ENCODE assay signal across 8 cellular contexts in genomic region chr6:113971786-113972185, GRCh38. TPM values are rescaled to one million over a fixed set of nuclear protein-coding genes. Genes with fewer than 3 reads are reported as not detected.
DNase-seq lines count a peak whose midpoint lies in the region; ATAC-seq, FAIRE-seq and TF ChIP-seq lines count a peak whose summit lies in the region.

No MANE protein-coding gene starts in this region.

- H3K27me3 ChIP-seq in Panc1 (ENCODE audit: control insufficient read depth, insufficient read depth, low read length) = no peaks in the 10 kb centered on the region
- no peaks in the 10 kb centered on the region for H3K27me3 ChIP-seq in prostate gland (replicated peaks; ENCODE audit: insufficient read depth)

- H3K27me3 Mint-ChIP-seq in activated T-cell treated with anti-CD3 and anti-CD28 coated beads, Interleukin-2, amount 50 U/mL, for 4 hours (ENCODE audit: low read depth) = no peaks in the 10 kb centered on the region

- peaks cover 34% of the 10 kb centered on the region for H3K4me1 Mint-ChIP-seq in activated T-cell treated with anti-CD3 and anti-CD28 coated beads, Interleukin-2, amount 50 U/mL, for 4 hours (ENCODE audit: low read depth)

- intact Hi-C loops in Panc1 (cut with micrococcal nuclease; ENCODE audit: unreplicated experiment) = no loop called here
- intact Hi-C loops in prostate gland (cut with DNase I) = no loop called here

- in situ Hi-C loops in Panc1 (cut with HindIII; ENCODE audit: low pct_unique_long_range_greater_than_20kb, low sequenced_read_pairs) = no loop called here

- no peak for DNase-seq in activated T-cell treated with anti-CD3 and anti-CD28 coated beads, Interleukin-2, amount 50 U/mL, for 4 hours
- no peak for DNase-seq in activated T-cell treated with anti-CD3 and anti-CD28 coated beads, Interleukin-2, amount 50 U/mL, for 1 hour
- DNase-seq in Panc1 (ENCODE audit: low read depth, low spot score) (no peak), epithelial cell of proximal tubule (ENCODE audit: low read depth) (no peak), prostate gland (ENCODE audit: low spot score) (no peak), AG20443 (ENCODE audit: low spot score) (no peak), hypothalamus (lab: John Stamatoyannopoulos, UW) (no peak), D721Med (ENCODE audit: insufficient read length, low spot score) (no peak)

- WGBS in prostate gland = 60% methylated on average over 2 of the region's 2 CpGs

- H3K4me1 ChIP-seq in Panc1 (ENCODE audit: control insufficient read depth, insufficient read depth, low read length) (peaks cover 22% of the 10 kb centered on the region), prostate gland (replicated peaks) (no peaks in the 10 kb centered on the region)

- H3K4me3 ChIP-seq in Panc1 (ENCODE audit: low read depth in 2 of 2, low read length in 2 of 2) (peak overlapping the region; percentile 85 to 89), epithelial cell of proximal tubule (ENCODE audit: low read depth, low read length) (peak overlapping the region; percentile 76), prostate gland (peak overlapping the region; percentile 82 to 94)

- no peaks in the 10 kb centered on the region for H3K9me3 Mint-ChIP-seq in activated T-cell treated with anti-CD3 and anti-CD28 coated beads, Interleukin-2, amount 50 U/mL, for 4 hours

- H3K9me3 ChIP-seq in Panc1 (ENCODE audit: control insufficient read depth, insufficient read depth, low read depth, low read length) (no peaks in the 10 kb centered on the region), prostate gland (no peaks in the 10 kb centered on the region)

- peaks cover 6% of the 10 kb centered on the region for H3K36me3 Mint-ChIP-seq in activated T-cell treated with anti-CD3 and anti-CD28 coated beads, Interleukin-2, amount 50 U/mL, for 4 hours (ENCODE audit: insufficient read depth)

- ATAC-seq in activated T-cell treated with anti-CD3 and anti-CD28 coated beads, Interleukin-2, amount 50 U/mL, for 4 hours = no peak
- ATAC-seq in Panc1 = no peak

- CTCF ChIA-PET in Panc1 (lab: Charles Lee) = no interaction called here

- TF ChIP-seq CTCF in Panc1 (IDR thresholded peaks at IDR 0.05) = no peak
- TF ChIP-seq CTCF in epithelial cell of proximal tubule (conservative IDR thresholded peaks at IDR 0.05; ENCODE audit: low read depth, low read length) = no peak
- TF ChIP-seq CTCF in prostate gland (IDR thresholded peaks at IDR 0.05) = no peak
- no peak for TF ChIP-seq CTCF in D721Med (IDR thresholded peaks at IDR 0.05; ENCODE audit: insufficient read depth, missing control alignments)

- TSS peak; percentile 80 for BruUV-seq in Panc1 (replicated peaks; lab: Mats Ljungman, UMichigan)

- POLR2A ChIA-PET in Panc1 (lab: Charles Lee) = no interaction called here

- H3K36me3 ChIP-seq in Panc1 (ENCODE audit: control insufficient read depth, insufficient read depth, low read length) (no peaks in the 10 kb centered on the region), prostate gland (no peaks in the 10 kb centered on the region)

- no peak for TF ChIP-seq POLR2A in prostate gland (IDR thresholded peaks at IDR 0.05)

- peak overlapping the region; percentile 95 for H3K4me3 Mint-ChIP-seq in activated T-cell treated with anti-CD3 and anti-CD28 coated beads, Interleukin-2, amount 50 U/mL, for 4 hours

- peak overlapping the region; percentile 91 for H3K27ac ChIP-seq in Panc1 (ENCODE audit: low read length)
- peak overlapping the region; percentile 81 to 90 for H3K27ac ChIP-seq in prostate gland

- FAIRE-seq in D721Med (lab: Jason Lieb, UNC) = no peak

RNA-seq across cellular contexts. Expression of gene HDAC2, which starts 0.8 kb away (rescaled TPM):
- 100 to 1,000 TPM; 144 to 160 (median 160) TPM for total RNA-seq in activated T-cell treated with anti-CD3 and anti-CD28 coated beads, Interleukin-2, amount 50 U/mL, for 4 hours
- total RNA-seq in Panc1 (2021; ENCODE audit: unreplicated experiment) = 206 TPM
- 156 TPM for polyA plus RNA-seq in Panc1 (2012; ENCODE audit: insufficient read length)
- 92.0 and 95.5 TPM in 2 replicates for total RNA-seq in epithelial cell of proximal tubule
- total RNA-seq in prostate gland = 10 to 100 TPM; 39.6 to 86.0 TPM
